Comparison of ENCODE assay signal across 8 cellular contexts in genomic region chr4:89226665-89227572, GRCh38.
DNase-seq lines count a peak whose midpoint lies in the region; ATAC-seq, FAIRE-seq and TF ChIP-seq lines count a peak whose summit lies in the region.

No MANE protein-coding gene starts in this region.

- no peak overlapping the region for H2AK5ac ChIP-seq in H1 (ENCODE audit: low read depth, low read length)
- no peak overlapping the region for H2AK5ac ChIP-seq in mesendoderm (ENCODE audit: low read length)

- H3K27ac ChIP-seq in CD4-positive, alpha-beta T cell (ENCODE audit: low read depth, low read length) = no peak overlapping the region
- H3K27ac ChIP-seq in H1 (ENCODE audit: low read depth, low read length) = no peak overlapping the region
- H3K27ac ChIP-seq in mesendoderm (ENCODE audit: low read depth, low read length) = no peak overlapping the region

- no peaks in the 10 kb centered on the region for H4K20me1 ChIP-seq in H1 (replicated peaks in 1 of 2; ENCODE audit: control insufficient read depth in 1 of 2, insufficient read depth in 2 of 2, low read length in 2 of 2)

- H2BK5ac ChIP-seq in H1 (ENCODE audit: low read depth, low read length) (no peak overlapping the region), mesendoderm (ENCODE audit: low read length) (no peak overlapping the region)

- H3K79me2 ChIP-seq in H1 (ENCODE audit: control insufficient read depth in 1 of 2, insufficient read depth in 2 of 2, low read length in 2 of 2) = no peaks in the 10 kb centered on the region
- H3K79me2 ChIP-seq in mesendoderm (ENCODE audit: control insufficient read depth, insufficient read depth, low read length) = no peaks in the 10 kb centered on the region

- H3K23ac ChIP-seq in H1 (ENCODE audit: insufficient read length) = no peak overlapping the region
- no peak overlapping the region for H3K23ac ChIP-seq in mesendoderm (ENCODE audit: low read length)

- TF ChIP-seq POLR2A in H1 (IDR thresholded peaks at IDR 0.05; ENCODE audit: control extremely low read depth in 1 of 2, low read depth in 2 of 2, low read length in 2 of 2) = no peak

- no peaks in the 10 kb centered on the region for H3K9me3 Mint-ChIP-seq in CD4-positive, alpha-beta T cell

- no peaks in the 10 kb centered on the region for H3K23me2 ChIP-seq in H1 (ENCODE audit: low read depth, low read length)

- H4K8ac ChIP-seq in H1 (ENCODE audit: extremely low read depth, insufficient read depth, low read length) = no peak overlapping the region
- H4K8ac ChIP-seq in mesendoderm (ENCODE audit: low read depth, low read length) = no peak overlapping the region

- H2BK12ac ChIP-seq in H1 (ENCODE audit: low read depth, low read length) = no peak overlapping the region

- 47% methylated on average over 9 of the region's 9 CpGs; no CpG with 5 or more reads in 1 of the 2 experiments for WGBS in H1 (ENCODE audit: extremely low coverage in 1 of 2, insufficient coverage in 1 of 2, insufficient read length in 1 of 2, insufficient replicate concordance in 2 of 2, low coverage in 1 of 2, low lambda C conversion rate in 2 of 2, missing lambda C conversion rate in 1 of 2), 2 experiments
- no CpG with 5 or more reads among the region's 9 CpGs for WGBS in mesendoderm (ENCODE audit: extremely low coverage, insufficient coverage, low lambda C conversion rate)

- peak overlapping the region; percentile 93 for H2AFZ ChIP-seq in H1 (ENCODE audit: low read length)

- H2BK120ac ChIP-seq in H1 (replicated peaks; ENCODE audit: low read depth, low read length) (no peak overlapping the region), mesendoderm (ENCODE audit: low read depth, low read length) (no peak overlapping the region)

- intact Hi-C loops in CD4-positive, alpha-beta T cell (cut with DNase I, micrococcal nuclease) = loop anchor here (1.0 to 5.0 kb wide), 4 partner anchors 206 to 675 kb away; no protein-coding TSS in a partner anchor

- no peaks in the 10 kb centered on the region for H3K36me3 Mint-ChIP-seq in CD4-positive, alpha-beta T cell (ENCODE audit: low read depth)

- H3K4ac ChIP-seq in H1 (replicated peaks; ENCODE audit: insufficient read length, low read depth, low read length) (no peak overlapping the region), mesendoderm (ENCODE audit: low read depth, low read length) (no peak overlapping the region)

- no peak overlapping the region for H2BK20ac ChIP-seq in H1 (ENCODE audit: low read length)

- peak; percentile 90 to 91 for TF ChIP-seq RAD21 in H1 (IDR thresholded peaks at IDR 0.05 in 1 of 2, conservative IDR thresholded peaks at IDR 0.05 in 1 of 2; ENCODE audit: low read depth in 2 of 2, low read length in 2 of 2)

- H3K27ac Mint-ChIP-seq in CD4-positive, alpha-beta T cell = no peak overlapping the region

- TF ChIP-seq EP300 in H1 (IDR thresholded peaks at IDR 0.05; ENCODE audit: borderline replicate concordance in 1 of 2, low read depth in 2 of 2, low read length in 2 of 2) = no peak

- no peak overlapping the region for H3K4me3 ChIP-seq in H1 (ENCODE audit: extremely low read depth in 1 of 4, insufficient read depth in 2 of 4, low read depth in 3 of 4, low read length in 4 of 4)
- no peak overlapping the region for H3K4me3 ChIP-seq in mesendoderm (ENCODE audit: low read length)

- H3K4me1 Mint-ChIP-seq in CD4-positive, alpha-beta T cell (ENCODE audit: low read depth) = peaks cover 5% of the 10 kb centered on the region

- H3K27me3 Mint-ChIP-seq in CD4-positive, alpha-beta T cell = no peaks in the 10 kb centered on the region

- H2BK15ac ChIP-seq in H1 (ENCODE audit: low read length) (no peak overlapping the region), mesendoderm (replicated peaks; ENCODE audit: low read depth) (no peak overlapping the region)

- no peaks in the 10 kb centered on the region for H3K4me1 ChIP-seq in H1 (replicated peaks in 1 of 4; ENCODE audit: control insufficient read depth in 3 of 4, insufficient read depth in 4 of 4, low read length in 3 of 4)
- H3K4me1 ChIP-seq in mesendoderm (ENCODE audit: control insufficient read depth, low read depth, low read length) = no peaks in the 10 kb centered on the region

- H3K56ac ChIP-seq in H1 (replicated peaks; ENCODE audit: insufficient read length, low read depth, low read length) = no peak overlapping the region
- no peak overlapping the region for H3K56ac ChIP-seq in mesendoderm (ENCODE audit: low read length)

- H3K18ac ChIP-seq in H1 (ENCODE audit: extremely low read depth, low read length) (no peak overlapping the region), mesendoderm (ENCODE audit: low read length) (no peak overlapping the region)

- no peaks in the 10 kb centered on the region for H3K79me1 ChIP-seq in H1 (ENCODE audit: low read depth, low read length)
- H3K79me1 ChIP-seq in mesendoderm (ENCODE audit: low read length) = no peaks in the 10 kb centered on the region

- no peaks in the 10 kb centered on the region for H3K36me3 ChIP-seq in H1 (ENCODE audit: control insufficient read depth in 2 of 4, insufficient read depth in 4 of 4, low read length in 3 of 4)
- no peaks in the 10 kb centered on the region for H3K36me3 ChIP-seq in mesendoderm (ENCODE audit: control insufficient read depth, insufficient read depth, low read length)

- peak; percentile 98 for FAIRE-seq in H1 (lab: Jason Lieb, UNC)

- peak; percentile 62 to 75 (median 71) for DNase-seq in CD4-positive, alpha-beta T cell
- DNase-seq in NCI-H82 (lab: John Stamatoyannopoulos, UW) (peak; percentile 91), H1 (ENCODE audit: low read depth in 1 of 2, low spot score in 2 of 2) (peak; percentile 67 to 82), mesendoderm (peak; percentile 93)
- DNase-seq in activated CD8-positive, alpha-beta memory T cell treated with anti-CD3 and anti-CD28 coated beads for 4 hours (ENCODE audit: low read depth in 2 of 2) = peak; percentile 57 to 60
- peak; percentile 43 to 49 for DNase-seq in stimulated activated CD8-positive, alpha-beta memory T cell treated with anti-CD3 and anti-CD28 coated beads, Interleukin-15, amount 100 ng/mL, for 48 hours (ENCODE audit: low read depth in 2 of 2)

- H3K4me2 ChIP-seq in H1 (ENCODE audit: insufficient read depth in 1 of 2, low read depth in 2 of 2, low read length in 2 of 2) = no peak overlapping the region
- no peak overlapping the region for H3K4me2 ChIP-seq in mesendoderm (ENCODE audit: low read length)

- H3K9me3 ChIP-seq in CD4-positive, alpha-beta T cell (ENCODE audit: control insufficient read depth, low read length) = no peaks in the 10 kb centered on the region
- H3K9me3 ChIP-seq in H1 (ENCODE audit: insufficient read depth in 2 of 2, low read depth in 1 of 2, low read length in 1 of 2) = no peaks in the 10 kb centered on the region

- no peak overlapping the region for H4K91ac ChIP-seq in H1 (replicated peaks; ENCODE audit: insufficient read length, low read length)

- H4K5ac ChIP-seq in H1 (ENCODE audit: insufficient read length, low read depth, low read length) = no peak overlapping the region
- H4K5ac ChIP-seq in mesendoderm (ENCODE audit: low read length) = no peak overlapping the region

- no peak overlapping the region for H3K9ac ChIP-seq in H1 (replicated peaks in 1 of 4; ENCODE audit: extremely low read depth in 1 of 4, low read depth in 3 of 4, low read length in 3 of 4)
- no peak overlapping the region for H3K9ac ChIP-seq in mesendoderm (ENCODE audit: low read length)

- ATAC-seq in CD4-positive, alpha-beta T cell (ENCODE audit: poor library complexity) = peak; percentile 94
- ATAC-seq in GM19395 (IDR thresholded peaks at IDR 0.05; ENCODE audit: unreplicated experiment) = peak; percentile 93
- ATAC-seq in HG03558 (IDR thresholded peaks at IDR 0.05; ENCODE audit: extremely low read depth, unreplicated experiment) = peak; percentile 83

- TF ChIP-seq CTCF in CD4-positive, alpha-beta T cell (IDR thresholded peaks at IDR 0.05) = peak; percentile 91
- TF ChIP-seq CTCF in H1 (IDR thresholded peaks at IDR 0.05; ENCODE audit: control extremely low read depth in 1 of 3, insufficient read depth in 1 of 3, low read depth in 1 of 3, low read length in 3 of 3) = peak; percentile 64 to 88 (median 88)

- no peak overlapping the region for H3K14ac ChIP-seq in H1 (ENCODE audit: insufficient read length)

- CTCF ChIA-PET in CD4-positive, alpha-beta T cell (lab: Charles Lee) = interaction anchor here (0.8 to 4.4 kb wide), 16 partner anchors 9 to 674 kb away, joined by 3 to 26 read pairs (median 4); partner anchors contain the start of gene GPRIN3
- CTCF ChIA-PET in H1 (lab: Charles Lee; ENCODE audit: partially characterized antibody) = interaction anchor here (0.7 to 4.0 kb wide), 26 partner anchors 9 to 313 kb away, joined by 3 to 35 read pairs (median 4); no protein-coding TSS in a partner anchor

- peak overlapping the region; percentile 18 for H3K4me3 Mint-ChIP-seq in CD4-positive, alpha-beta T cell

- POLR2A ChIA-PET in CD4-positive, alpha-beta T cell (lab: Charles Lee) = interaction anchor here (0.7 to 2.1 kb wide), 2 partner anchors 59 to 67 kb away, joined by 3 to 7 read pairs; no protein-coding TSS in a partner anchor
- POLR2A ChIA-PET in H1 (lab: Charles Lee; ENCODE audit: partially characterized antibody) = no interaction called here

- no peaks in the 10 kb centered on the region for H3K27me3 ChIP-seq in CD4-positive, alpha-beta T cell (ENCODE audit: control insufficient read depth, insufficient read depth, low read length)
- H3K27me3 ChIP-seq in H1 (replicated peaks in 1 of 4; ENCODE audit: control insufficient read depth in 3 of 4, extremely low read depth in 1 of 4, insufficient read depth in 3 of 4, low read length in 3 of 4) = no peaks in the 10 kb centered on the region
- H3K27me3 ChIP-seq in mesendoderm (ENCODE audit: insufficient read depth, low read length, poor library complexity) = no peaks in the 10 kb centered on the region

TF ChIP-seq in H1, 55 proteins besides CTCF, POLR2A, EP300 and RAD21:
- TF ChIP-seq EZH2 (IDR thresholded peaks at IDR 0.05; ENCODE audit: low read depth, low read length, severe bottlenecking) (no peak), E2F6 (IDR thresholded peaks at IDR 0.05) (no peak), JUND (IDR thresholded peaks at IDR 0.05; ENCODE audit: low read length) (no peak), SRF (IDR thresholded peaks at IDR 0.05; ENCODE audit: low read depth, low read length) (no peak), SP4 (IDR thresholded peaks at IDR 0.05; ENCODE audit: low read length) (peak; percentile 68; the same call in 1 of the 2 replicates), SP1 (IDR thresholded peaks at IDR 0.05; ENCODE audit: low read depth, low read length) (0 out of 2 replicates have a peak, but pooled peaks have one; percentile 10), EGR1 (IDR thresholded peaks at IDR 0.05; ENCODE audit: borderline replicate concordance, low read depth, low read length) (no peak), CBX5 (IDR thresholded peaks at IDR 0.05; ENCODE audit: low read depth, low read length) (no peak), RFX5 (IDR thresholded peaks at IDR 0.05; ENCODE audit: borderline replicate concordance, low read depth, low read length) (no peak)
TF ChIP-seq in H1: peak in this region for 2.
